ENCODE assay signal across 22 cellular contexts in genomic region chrX:39268207-39268606, GRCh38.
"Had no signal": no experiment of that assay in that cellular context is flagged by ENCODE, and none has a peak within 500 bp of the region (broad histone marks: within the 10 kb centered on the region; RNA-seq: fewer than 3 reads in every experiment).

No MANE protein-coding gene starts in this region.

- H3K4me3 Mint-ChIP-seq: brain, mesothelial cell of epicardium, naive B cell had no signal

- H3K27ac Mint-ChIP-seq: brain, mesothelial cell of epicardium, progenitor cell of endocrine pancreas had no signal

- ATAC-seq: gastrocnemius medialis, left cardiac atrium, left ventricle myocardium superior, right lobe of liver had no signal

- H3K4me1 Mint-ChIP-seq: brain, mesothelial cell of epicardium had no signal

- H3K36me3 Mint-ChIP-seq: brain, mesothelial cell of epicardium had no signal

- DNase-seq: activated CD4-positive, alpha-beta T cell treated with anti-CD3 and anti-CD28 coated beads for 48 hours; activated CD4-positive, CD25-positive, alpha-beta regulatory T cell; activated CD8-positive, alpha-beta memory T cell treated with anti-CD3 and anti-CD28 coated beads for 24 hours; activated gamma-delta T cell treated with Interleukin-2 at 50 U/mL for 16 hours; aorta; dorsolateral prefrontal cortex; effector memory CD4-positive, alpha-beta T cell; gastrocnemius medialis; glutamatergic neuron; left cardiac atrium; left ventricle myocardium superior; naive B cell; ovary; right lobe of liver; SIG-M5; stimulated activated CD4-positive, alpha-beta T cell treated with anti-CD3 and anti-CD28 coated beads, Interleukin-2, amount 100 ng/mL, for 48 hours; stomach; thyroid gland; upper lobe of left lung had no signal

- H3K27me3 Mint-ChIP-seq: naive B cell had no signal
